Comparison of ENCODE assay signal across 8 cellular contexts in genomic region chr6:127464881-127465459, GRCh38. TPM values are rescaled to one million over a fixed set of nuclear protein-coding genes. Genes with fewer than 3 reads are reported as not detected.
DNase-seq lines count a peak whose midpoint lies in the region; ATAC-seq, FAIRE-seq and TF ChIP-seq lines count a peak whose summit lies in the region.

No MANE protein-coding gene starts in this region.

- H3K4me1 ChIP-seq in liver (ENCODE audit: control insufficient read depth in 4 of 4, insufficient read depth in 4 of 4, low read length in 3 of 4) = peaks cover 0 to 4% (median 0%) of the 10 kb centered on the region in 4 donors

- ATAC-seq in GM18498 (IDR thresholded peaks at IDR 0.05; ENCODE audit: unreplicated experiment) (peak; percentile 92), HG02884 (IDR thresholded peaks at IDR 0.05; ENCODE audit: unreplicated experiment) (peak; percentile 96)

- peak; percentile 95 for TF ChIP-seq CTCF in chondrocyte (IDR thresholded peaks at IDR 0.05)
- peak; percentile 82 for TF ChIP-seq CTCF in liver (IDR thresholded peaks at IDR 0.05; ENCODE audit: low read depth, low read length, missing input control)

- H3K27me3 Mint-ChIP-seq in chondrocyte (ENCODE audit: low read depth) = no peaks in the 10 kb centered on the region

- peak; percentile 87 to 90 for TF ChIP-seq RAD21 in liver (IDR thresholded peaks at IDR 0.05)

- no peak overlapping the region for H3K27ac ChIP-seq in liver (ENCODE audit: low read depth in 1 of 2, low read length in 2 of 2)

- peak overlapping the region; percentile 84 for H3K27ac Mint-ChIP-seq in chondrocyte (ENCODE audit: unreplicated experiment)

- H3K36me3 Mint-ChIP-seq in chondrocyte (ENCODE audit: low read depth) = no peaks in the 10 kb centered on the region

- peaks cover 32% of the 10 kb centered on the region for H3K4me1 Mint-ChIP-seq in chondrocyte (ENCODE audit: low read depth)

- H3K9me3 Mint-ChIP-seq in chondrocyte (ENCODE audit: low read depth) = no peaks in the 10 kb centered on the region

- H3K9ac ChIP-seq in liver (ENCODE audit: low read depth in 1 of 2, low read length in 2 of 2) = no peak overlapping the region

- H3K4me3 Mint-ChIP-seq in chondrocyte (ENCODE audit: unreplicated experiment) = no peak overlapping the region

- WGBS in liver = 35% methylated on average over 3 of the region's 3 CpGs

- no peaks in the 10 kb centered on the region for H3K36me3 ChIP-seq in liver (ENCODE audit: control insufficient read depth in 4 of 4, insufficient read depth in 3 of 4, low read depth in 1 of 4, low read length in 3 of 4)

- no peaks in the 10 kb centered on the region for H3K9me3 ChIP-seq in liver (ENCODE audit: control insufficient read depth in 4 of 4, low read length in 3 of 4)

- H3K27me3 ChIP-seq in liver (ENCODE audit: control insufficient read depth in 4 of 4, insufficient read depth in 4 of 4, low read length in 3 of 4) = no peaks in the 10 kb centered on the region

- peak; percentile 89 for FAIRE-seq in A204.1 (lab: Jason Lieb, UNC)

- DNase-seq in NCI-H2107 treated with DMSO at 0.1 percent for 48 hours (lab: John Stamatoyannopoulos, UW; ENCODE audit: unreplicated experiment) = peak; percentile 27
- DNase-seq in activated CD4-positive, CD25-positive, alpha-beta regulatory T cell (lab: John Stamatoyannopoulos, UW) = peak; percentile 22 to 47 (median 36)
- no peak for DNase-seq in chondrocyte (ENCODE audit: low spot score)
- peak in 2 of 3 donors; percentile 17 to 42 for DNase-seq in stimulated activated CD4-positive, alpha-beta T cell treated with anti-CD3 and anti-CD28 coated beads, TNF-alpha, amount 100 ng/mL, for 1 hour (ENCODE audit: low read depth in 3 of 3, low spot score in 1 of 3)

- no peak overlapping the region for H3K4me3 ChIP-seq in liver (ENCODE audit: low read depth in 1 of 3, low read length in 3 of 3)

TF ChIP-seq in liver, 16 proteins besides CTCF, POLR2A, EP300 and RAD21:
- no peak for TF ChIP-seq JUND (IDR thresholded peaks at IDR 0.05)
- TF ChIP-seq REST (IDR thresholded peaks at IDR 0.05) = no peak
- no peak for TF ChIP-seq FOXA2 (IDR thresholded peaks at IDR 0.05)
- TF ChIP-seq HNF4A (conservative IDR thresholded peaks at IDR 0.05) = no peak
- no peak for TF ChIP-seq YY1 (IDR thresholded peaks at IDR 0.05)
- no peak for TF ChIP-seq TAF1 (conservative IDR thresholded peaks at IDR 0.05)
- TF ChIP-seq FOXA1 (IDR thresholded peaks at IDR 0.05) = no peak
- no peak for TF ChIP-seq ATF3 (IDR thresholded peaks at IDR 0.05)
- no peak for TF ChIP-seq RXRA (IDR thresholded peaks at IDR 0.05)
- TF ChIP-seq NR2F2 (IDR thresholded peaks at IDR 0.05) = no peak
- no peak for TF ChIP-seq HNF4G (IDR thresholded peaks at IDR 0.05)
- TF ChIP-seq ZBTB33 (IDR thresholded peaks at IDR 0.05) = no peak

RNA-seq across cellular contexts. Expression of gene KIAA0408, which starts 5.8 kb away (rescaled TPM):
- total RNA-seq in chondrocyte (0.45 to 1.2 TPM in 2 of 3 replicates, not detected in the other), liver (under 1 TPM in 1 of 2 donors, not detected in 1; 0.28 TPM)
- under 1 TPM in 1 of 2 donors, not detected in 1; 0.07 TPM for polyA plus RNA-seq in liver
